ENCODE assay signal across 8 cellular contexts in the genomic region with DNA sequence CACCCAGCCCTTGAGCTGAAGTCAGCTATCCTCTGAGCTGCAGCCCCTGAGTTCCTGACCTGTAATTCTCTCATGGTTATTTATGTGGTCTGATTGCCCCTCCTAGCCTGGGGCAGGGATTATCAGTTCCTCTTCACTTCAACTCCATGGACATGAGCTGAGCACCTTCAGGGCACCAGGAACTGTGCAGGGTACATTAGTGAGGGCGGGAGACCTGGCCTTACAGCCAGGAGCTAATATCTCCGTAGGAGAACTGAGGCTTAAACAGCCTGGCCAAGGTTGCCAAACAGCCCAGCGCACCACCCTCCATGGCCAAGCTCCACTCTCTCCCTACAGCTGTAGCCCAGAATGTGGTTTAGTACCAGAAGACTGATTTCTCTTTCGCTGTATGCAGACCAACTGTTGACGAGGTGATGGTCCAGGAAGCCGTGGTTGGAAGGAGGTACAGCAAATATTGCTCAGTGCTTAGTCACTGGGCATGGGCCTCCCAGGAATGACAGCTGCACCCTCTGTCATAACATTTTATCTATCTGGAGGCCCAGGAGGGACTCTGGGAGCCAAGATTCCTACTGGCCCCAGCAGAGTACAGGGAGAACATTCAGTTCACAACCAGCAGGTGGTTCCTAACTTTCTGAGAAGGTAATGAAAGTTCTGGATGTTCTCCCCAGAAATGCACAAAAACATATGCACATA.
DNase-seq lines count a peak whose midpoint lies in the region; ATAC-seq and TF ChIP-seq lines count a peak whose summit lies in the region.

No MANE protein-coding gene starts in this region.

- intact Hi-C loops in left cardiac atrium (cut with DNase I): no loop called here

- ATAC-seq in SK-N-SH treated with all-trans-retinoic acid at 6 μM for 48 hours: peak; percentile 81
- ATAC-seq in left cardiac atrium: peak; percentile 33 to 91
- no peak for ATAC-seq in GM18867 (IDR thresholded peaks at IDR 0.05; ENCODE audit: unreplicated experiment)
- ATAC-seq in HG03025 (IDR thresholded peaks at IDR 0.05; ENCODE audit: low FRiP score, unreplicated experiment): no peak

- peak; percentile 55 for DNase-seq in 8988T
- DNase-seq in GM04504 (ENCODE audit: low read depth): peak; percentile 93
- peak; percentile 45 for DNase-seq in left cardiac atrium
- DNase-seq in midbrain (lab: John Stamatoyannopoulos, UW): no peak
- DNase-seq in NCI-H1417 treated with DMSO at 0.1 percent for 48 hours (lab: John Stamatoyannopoulos, UW): no peak

TF ChIP-seq in SK-N-SH treated with all-trans-retinoic acid at 6 μM for 48 hours, 23 proteins besides CTCF, POLR2A, EP300 and RAD21:
- TF ChIP-seq ZNF70 (CRISPR knock-in tag; IDR thresholded peaks at IDR 0.05) (no peak), RARB (CRISPR knock-in tag; IDR thresholded peaks at IDR 0.05) (no peak), CSDC2 (CRISPR knock-in tag; IDR thresholded peaks at IDR 0.05) (no peak), ISL1 (CRISPR knock-in tag; IDR thresholded peaks at IDR 0.05) (peak; percentile 36; the same call in 1 of the 2 replicates), SNAI2 (CRISPR knock-in tag; IDR thresholded peaks at IDR 0.05) (no peak), ARNTL (CRISPR knock-in tag; IDR thresholded peaks at IDR 0.05; ENCODE audit: borderline replicate concordance, low read depth) (no peak), BACH2 (CRISPR knock-in tag; IDR thresholded peaks at IDR 0.05; ENCODE audit: borderline replicate concordance) (no peak), GLIS3 (CRISPR knock-in tag; IDR thresholded peaks at IDR 0.05) (no peak), PPARA (CRISPR knock-in tag; IDR thresholded peaks at IDR 0.05; ENCODE audit: borderline replicate concordance) (no peak), ZNF8 (CRISPR knock-in tag; IDR thresholded peaks at IDR 0.05) (no peak), ZFP3 (CRISPR knock-in tag; IDR thresholded peaks at IDR 0.05) (peak; percentile 38; the same call in 1 of the 2 replicates)
- TF ChIP-seq, protein P1, sequence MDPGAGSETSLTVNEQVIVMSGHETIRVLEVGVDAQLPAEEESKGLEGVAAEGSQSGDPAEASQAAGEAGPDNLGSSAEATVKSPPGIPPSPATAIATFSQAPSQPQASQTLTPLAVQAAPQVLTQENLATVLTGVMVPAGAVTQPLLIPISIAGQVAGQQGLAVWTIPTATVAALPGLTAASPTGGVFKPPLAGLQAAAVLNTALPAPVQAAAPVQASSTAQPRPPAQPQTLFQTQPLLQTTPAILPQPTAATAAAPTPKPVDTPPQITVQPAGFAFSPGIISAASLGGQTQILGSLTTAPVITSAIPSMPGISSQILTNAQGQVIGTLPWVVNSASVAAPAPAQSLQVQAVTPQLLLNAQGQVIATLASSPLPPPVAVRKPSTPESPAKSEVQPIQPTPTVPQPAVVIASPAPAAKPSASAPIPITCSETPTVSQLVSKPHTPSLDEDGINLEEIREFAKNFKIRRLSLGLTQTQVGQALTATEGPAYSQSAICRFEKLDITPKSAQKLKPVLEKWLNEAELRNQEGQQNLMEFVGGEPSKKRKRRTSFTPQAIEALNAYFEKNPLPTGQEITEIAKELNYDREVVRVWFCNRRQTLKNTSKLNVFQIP (CRISPR knock-in tag; IDR thresholded peaks at IDR 0.05; ENCODE audit: borderline replicate concordance, low read depth): no peak
- TF ChIP-seq, protein P2, sequence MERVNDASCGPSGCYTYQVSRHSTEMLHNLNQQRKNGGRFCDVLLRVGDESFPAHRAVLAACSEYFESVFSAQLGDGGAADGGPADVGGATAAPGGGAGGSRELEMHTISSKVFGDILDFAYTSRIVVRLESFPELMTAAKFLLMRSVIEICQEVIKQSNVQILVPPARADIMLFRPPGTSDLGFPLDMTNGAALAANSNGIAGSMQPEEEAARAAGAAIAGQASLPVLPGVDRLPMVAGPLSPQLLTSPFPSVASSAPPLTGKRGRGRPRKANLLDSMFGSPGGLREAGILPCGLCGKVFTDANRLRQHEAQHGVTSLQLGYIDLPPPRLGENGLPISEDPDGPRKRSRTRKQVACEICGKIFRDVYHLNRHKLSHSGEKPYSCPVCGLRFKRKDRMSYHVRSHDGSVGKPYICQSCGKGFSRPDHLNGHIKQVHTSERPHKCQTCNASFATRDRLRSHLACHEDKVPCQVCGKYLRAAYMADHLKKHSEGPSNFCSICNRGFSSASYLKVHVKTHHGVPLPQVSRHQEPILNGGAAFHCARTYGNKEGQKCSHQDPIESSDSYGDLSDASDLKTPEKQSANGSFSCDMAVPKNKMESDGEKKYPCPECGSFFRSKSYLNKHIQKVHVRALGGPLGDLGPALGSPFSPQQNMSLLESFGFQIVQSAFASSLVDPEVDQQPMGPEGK (CRISPR knock-in tag; IDR thresholded peaks at IDR 0.05; ENCODE audit: borderline replicate concordance): no peak
- TF ChIP-seq, protein P3, sequence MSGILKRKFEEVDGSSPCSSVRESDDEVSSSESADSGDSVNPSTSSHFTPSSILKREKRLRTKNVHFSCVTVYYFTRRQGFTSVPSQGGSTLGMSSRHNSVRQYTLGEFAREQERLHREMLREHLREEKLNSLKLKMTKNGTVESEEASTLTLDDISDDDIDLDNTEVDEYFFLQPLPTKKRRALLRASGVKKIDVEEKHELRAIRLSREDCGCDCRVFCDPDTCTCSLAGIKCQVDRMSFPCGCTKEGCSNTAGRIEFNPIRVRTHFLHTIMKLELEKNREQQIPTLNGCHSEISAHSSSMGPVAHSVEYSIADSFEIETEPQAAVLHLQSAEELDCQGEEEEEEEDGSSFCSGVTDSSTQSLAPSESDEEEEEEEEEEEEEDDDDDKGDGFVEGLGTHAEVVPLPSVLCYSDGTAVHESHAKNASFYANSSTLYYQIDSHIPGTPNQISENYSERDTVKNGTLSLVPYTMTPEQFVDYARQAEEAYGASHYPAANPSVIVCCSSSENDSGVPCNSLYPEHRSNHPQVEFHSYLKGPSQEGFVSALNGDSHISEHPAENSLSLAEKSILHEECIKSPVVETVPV (CRISPR knock-in tag; IDR thresholded peaks at IDR 0.05): no peak
TF ChIP-seq in SK-N-SH treated with all-trans-retinoic acid at 6 μM for 48 hours: peak in this region for 2.

Comparison
In these comparisons a context has a peak if more than half of its experiments do, and no peak if none do; other contexts are left out.
1. DNase-seq: peak in 8988T (single experiment), GM04504 (single experiment) and left cardiac atrium (single experiment); none in midbrain (single experiment) and NCI-H1417 treated with DMSO at 0.1 percent for 48 hours (single experiment).
2. ATAC-seq: peak in SK-N-SH treated with all-trans-retinoic acid at 6 μM for 48 hours (single experiment) and left cardiac atrium (2 of 2); none in GM18867 (single experiment) and HG03025 (single experiment).